Comparison of ENCODE assay signal across 10 cellular contexts in genomic region chr6:17984822-17985660, GRCh38. TPM values are rescaled to one million over a fixed set of nuclear protein-coding genes. Genes with fewer than 3 reads are reported as not detected.
DNase-seq lines count a peak whose midpoint lies in the region; ATAC-seq and TF ChIP-seq lines count a peak whose summit lies in the region.
"Had no signal": no experiment of that assay in that cellular context is flagged by ENCODE, and none has a peak within 500 bp of the region (broad histone marks: within the 10 kb centered on the region; RNA-seq: fewer than 3 reads in every experiment).

No MANE protein-coding gene starts in this region.

- no peak for TF ChIP-seq POLR2A in esophagus squamous epithelium (IDR thresholded peaks at IDR 0.05)

- H3K4me1 Mint-ChIP-seq in osteocyte (ENCODE audit: unreplicated experiment): peaks cover 54% of the 10 kb centered on the region

- peaks cover 19 to 70% (median 29%) of the 10 kb centered on the region in 3 donors for H3K4me1 ChIP-seq in esophagus squamous epithelium

- no peaks in the 10 kb centered on the region for H3K9me3 ChIP-seq in esophagus squamous epithelium

- no peak for ATAC-seq in GM21717 (IDR thresholded peaks at IDR 0.05; ENCODE audit: unreplicated experiment)

- intact Hi-C loops in esophagus squamous epithelium (cut with DNase I): loop anchor here (10.0 kb wide), 1 partner anchor 140 kb away; the partner anchor contains the start of gene NHLRC1

- peak overlapping the region; percentile 29 for H3K27ac Mint-ChIP-seq in osteocyte (ENCODE audit: unreplicated experiment)
- H3K27ac Mint-ChIP-seq: activated naive CD8-positive, alpha-beta T cell treated with anti-CD3 and anti-CD28 coated beads, Interleukin-2, amount 10 ng/mL, durations not matched to agents 7 days and 5 days had no signal

- WGBS in esophagus squamous epithelium, 2 donors: 19 to 24% methylated on average over 11 of the region's 11 CpGs

- H3K9me3 Mint-ChIP-seq in osteocyte (ENCODE audit: unreplicated experiment): no peaks in the 10 kb centered on the region
- H3K9me3 Mint-ChIP-seq: activated naive CD8-positive, alpha-beta T cell treated with anti-CD3 and anti-CD28 coated beads, Interleukin-2, amount 10 ng/mL, durations not matched to agents 7 days and 5 days had no signal

- DNase-seq in AG08395 (ENCODE audit: low spot score) (peak; percentile 14), RPMI7951 (ENCODE audit: low read depth) (peak; percentile 14), esophagus squamous epithelium (lab: John Stamatoyannopoulos, UW) (no peak), osteocyte (ENCODE audit: extremely low spot score, unreplicated experiment) (no peak), NCI-H2029 treated with DMSO at 0.1 percent for 48 hours (lab: John Stamatoyannopoulos, UW) (no peak), NCI-H2029 (lab: John Stamatoyannopoulos, UW) (no peak), NCI-H345 treated with DMSO at 0.1 percent for 48 hours (lab: John Stamatoyannopoulos, UW; ENCODE audit: unreplicated experiment) (no peak)
- DNase-seq: activated naive CD8-positive, alpha-beta T cell treated with anti-CD3 and anti-CD28 coated beads, Interleukin-2, amount 10 ng/mL, durations not matched to agents 7 days and 5 days; NCI-H187 treated with DMSO at 0.1 percent for 48 hours had no signal

- H3K27me3 ChIP-seq in esophagus squamous epithelium: no peaks in the 10 kb centered on the region

- peaks cover 17% of the 10 kb centered on the region for H3K36me3 Mint-ChIP-seq in osteocyte (ENCODE audit: unreplicated experiment)
- H3K36me3 Mint-ChIP-seq: activated naive CD8-positive, alpha-beta T cell treated with anti-CD3 and anti-CD28 coated beads, Interleukin-2, amount 10 ng/mL, durations not matched to agents 7 days and 5 days had no signal

- H3K36me3 ChIP-seq in esophagus squamous epithelium: no peaks in the 10 kb centered on the region

- peak overlapping the region in 3 of 4 donors; percentile 47 to 90 (median 59) for H3K27ac ChIP-seq in esophagus squamous epithelium

- H3K4me3 ChIP-seq in esophagus squamous epithelium: peak overlapping the region in 3 of 4 donors; percentile 75 to 91 (median 86)

- TF ChIP-seq CTCF in esophagus squamous epithelium (IDR thresholded peaks at IDR 0.05): no peak
- no peak for TF ChIP-seq CTCF in osteocyte (IDR thresholded peaks at IDR 0.05)

- no peaks in the 10 kb centered on the region for H3K27me3 Mint-ChIP-seq in osteocyte (ENCODE audit: unreplicated experiment)

- H3K4me3 Mint-ChIP-seq in osteocyte (ENCODE audit: unreplicated experiment): peak overlapping the region; percentile 87
- H3K4me3 Mint-ChIP-seq: activated naive CD8-positive, alpha-beta T cell treated with anti-CD3 and anti-CD28 coated beads, Interleukin-2, amount 10 ng/mL, durations not matched to agents 7 days and 5 days had no signal

RNA-seq across cellular contexts. Expression of gene KIF13A, which starts 2.4 kb away (rescaled TPM):
- 25.5 and 25.7 TPM in 2 replicates for total RNA-seq in RPMI7951 (2014; rRNA removed; shearing (Covaris generic))
- total RNA-seq in esophagus squamous epithelium (10 to 100 TPM; 18.7 to 34.5 (median 25.0) TPM), osteocyte (47.5 and 51.0 TPM in 2 replicates)

Comparison
In these comparisons a context has a peak if more than half of its experiments do, and no peak if none do; other contexts are left out.
1. DNase-seq: peak in AG08395 (single experiment) and RPMI7951 (single experiment); none in esophagus squamous epithelium (single experiment), osteocyte (single experiment), NCI-H2029 treated with DMSO at 0.1 percent for 48 hours (single experiment), NCI-H2029 (single experiment) and NCI-H345 treated with DMSO at 0.1 percent for 48 hours (single experiment).